In genomic region chr17:6752068-6752909, GRCh38 we compare ENCODE assay signal across 8 cellular contexts. TPM values are rescaled to one million over a fixed set of nuclear protein-coding genes. Genes with fewer than 3 reads are reported as not detected.
DNase-seq lines count a peak whose midpoint lies in the region; ATAC-seq, FAIRE-seq and TF ChIP-seq lines count a peak whose summit lies in the region.

No MANE protein-coding gene starts in this region.

- no peak for TF ChIP-seq EP300 in gastroesophageal sphincter (IDR thresholded peaks at IDR 0.05)

- no peaks in the 10 kb centered on the region for H3K9me3 ChIP-seq in gastroesophageal sphincter

- H3K36me3 Mint-ChIP-seq in WTC11, result peaks cover 7% of the 10 kb centered on the region; the same call in 1 of the 2 replicates

- H3K4me3 ChIP-seq in gastroesophageal sphincter, result no peak overlapping the region

- peaks cover 24% of the 10 kb centered on the region for H3K4me1 Mint-ChIP-seq in WTC11

- FAIRE-seq in HTR-8/SVneo (lab: Jason Lieb, UNC), result no peak

- no peaks in the 10 kb centered on the region for H3K27me3 ChIP-seq in gastroesophageal sphincter

- no peak for TF ChIP-seq POLR2A in gastroesophageal sphincter (IDR thresholded peaks at IDR 0.05)

- no peaks in the 10 kb centered on the region for H3K27me3 Mint-ChIP-seq in WTC11 (ENCODE audit: low read depth)

- H3K9me3 Mint-ChIP-seq in WTC11, result peaks cover 17% of the 10 kb centered on the region

- ATAC-seq in WTC11 (no peak), gastroesophageal sphincter (peak; percentile 79), GM21423 (IDR thresholded peaks at IDR 0.05; ENCODE audit: unreplicated experiment) (no peak), GM18858 (IDR thresholded peaks at IDR 0.05; ENCODE audit: unreplicated experiment) (no peak)

- H3K36me3 ChIP-seq in gastroesophageal sphincter, result no peaks in the 10 kb centered on the region

- POLR2A ChIA-PET in WTC11 (lab: Charles Lee), result no interaction called here

- H3K27ac Mint-ChIP-seq in WTC11, result 0 out of 2 replicates have a peak overlapping the region, but pooled peaks have one; percentile 12

- peak; percentile 90 for DNase-seq in HTR-8/SVneo (ENCODE audit: insufficient read length, low spot score)
- no peak for DNase-seq in WTC11 (ENCODE audit: low spot score)
- peak; percentile 62 for DNase-seq in pons (ENCODE audit: low spot score)
- DNase-seq in NCI-H526 (lab: John Stamatoyannopoulos, UW), result no peak
- DNase-seq in stimulated activated CD4-positive, alpha-beta T cell treated with anti-CD3 and anti-CD28 coated beads, Interleukin-4, amount 100 ng/mL, for 1 hour, result no peak

- TF ChIP-seq CTCF in WTC11 (IDR thresholded peaks at IDR 0.05) (no peak), gastroesophageal sphincter (IDR thresholded peaks at IDR 0.05) (no peak)

- CTCF ChIA-PET in WTC11 (lab: Charles Lee), result interaction anchor here (1.0 to 2.6 kb wide), 3 partner anchors 39 to 91 kb away, joined by 3 to 13 read pairs (median 4); partner anchors contain the start of gene SLC13A5

- H3K4me1 ChIP-seq in gastroesophageal sphincter, result peaks cover 0 to 50% (median 11%) of the 10 kb centered on the region in 3 donors

- peak overlapping the region; percentile 39 to 78 (median 60) for H3K27ac ChIP-seq in gastroesophageal sphincter

- H3K4me3 Mint-ChIP-seq in WTC11, result no peak overlapping the region

- 34 to 45% methylated on average over 5 to 6 of the region's 7 CpGs for WGBS in gastroesophageal sphincter (ENCODE audit: low coverage in 1 of 2), 2 donors

TF ChIP-seq in WTC11, 78 proteins besides CTCF, POLR2A, EP300 and RAD21:
- TF ChIP-seq GABPB1 (CRISPR knock-in tag; IDR thresholded peaks at IDR 0.05) (peak; percentile 97), FOXP1 (CRISPR knock-in tag; IDR thresholded peaks at IDR 0.05; ENCODE audit: borderline replicate concordance) (no peak)
TF ChIP-seq in WTC11: peak in this region for 1.

RNA-seq across cellular contexts. Expression of gene XAF1, which starts 3.6 kb away (rescaled TPM):
- total RNA-seq in WTC11 (2021) (0.16 to 0.37 TPM (median 0.20 TPM) in 3 replicates), gastroesophageal sphincter (10 to 100 TPM; 11.0 to 40.9 (median 19.1) TPM)

RNA-seq across cellular contexts. Expression of gene FBXO39, which starts 23.7 kb away (rescaled TPM):
- total RNA-seq in WTC11 (2021) (not detected in 3 replicates), gastroesophageal sphincter (1 to 10 TPM in 1 of 4 donors, not detected in 3; 2.3 TPM)

RNA-seq across cellular contexts. Expression of gene SLC13A5, which starts 39.1 kb away (rescaled TPM):
- total RNA-seq in WTC11 (2021) (1.6 to 2.3 TPM (median 1.8 TPM) in 3 replicates), gastroesophageal sphincter (under 1 TPM in 1 of 4 donors, not detected in 3; 0.39 TPM)

Comparison
In these comparisons a context has a peak if more than half of its experiments do, and no peak if none do; other contexts are left out.
1. DNase-seq: peak in HTR-8/SVneo (single experiment) and pons (single experiment); none in WTC11 (single experiment), NCI-H526 (0 of 2) and stimulated activated CD4-positive, alpha-beta T cell treated with anti-CD3 and anti-CD28 coated beads, Interleukin-4, amount 100 ng/mL, for 1 hour (single experiment).